In genomic region chr15:51172190-51172589, GRCh38 we compare ENCODE assay signal across 19 cellular contexts.
DNase-seq lines count a peak whose midpoint lies in the region; ATAC-seq and TF ChIP-seq lines count a peak whose summit lies in the region.
"Had no signal": no experiment of that assay in that cellular context is flagged by ENCODE, and none has a peak within 500 bp of the region (broad histone marks: within the 10 kb centered on the region; RNA-seq: fewer than 3 reads in every experiment).

No MANE protein-coding gene starts in this region.

- ATAC-seq in HG02970 (IDR thresholded peaks at IDR 0.05; ENCODE audit: low FRiP score, unreplicated experiment), result no peak
- ATAC-seq: GM12878 had no signal

- H3K79me2 ChIP-seq in fibroblast of lung (ENCODE audit: control insufficient read depth, insufficient read depth, low read length), result no peaks in the 10 kb centered on the region

- H4K20me1 ChIP-seq in fibroblast of lung (ENCODE audit: control insufficient read depth, extremely low read depth, insufficient read depth, low read length), result no peaks in the 10 kb centered on the region

- no peaks in the 10 kb centered on the region for H3K9me3 Mint-ChIP-seq in activated CD4-positive, alpha-beta memory T cell treated with anti-CD3 and anti-CD28 coated beads, Interleukin-2, amount 10 ng/mL, durations not matched to agents 7 days and 5 days
- H3K9me3 Mint-ChIP-seq: activated CD4-positive, alpha-beta memory T cell treated with anti-CD3 and anti-CD28 coated beads for 36 hours had no signal

- H3K36me3 ChIP-seq in fibroblast of lung (ENCODE audit: control insufficient read depth, insufficient read depth, low read length) (no peaks in the 10 kb centered on the region), muscle layer of duodenum (ENCODE audit: control insufficient read depth in 1 of 2, insufficient read depth in 2 of 2, low read length in 2 of 2) (no peaks in the 10 kb centered on the region)
- H3K36me3 ChIP-seq: transverse colon had no signal

- H3K9me3 ChIP-seq in fibroblast of lung (ENCODE audit: control insufficient read depth, insufficient read depth, low read depth, low read length), result no peaks in the 10 kb centered on the region
- H3K9me3 ChIP-seq in muscle layer of duodenum (ENCODE audit: control insufficient read depth in 1 of 2, low read length in 2 of 2), result no peaks in the 10 kb centered on the region
- H3K9me3 ChIP-seq: transverse colon had no signal

- CTCF ChIA-PET in activated CD4-positive, alpha-beta memory T cell treated with anti-CD3 and anti-CD28 coated beads, Interleukin-2, amount 10 ng/mL, durations not matched to agents 7 days and 5 days (lab: Charles Lee), result interaction anchor here (1.8 to 2.5 kb wide), 2 partner anchors 10 to 20 kb away, joined by 9 to 11 read pairs; no protein-coding TSS in a partner anchor

- H3K27ac Mint-ChIP-seq in activated CD4-positive, alpha-beta memory T cell treated with anti-CD3 and anti-CD28 coated beads, Interleukin-2, amount 10 ng/mL, durations not matched to agents 7 days and 5 days, result no peak overlapping the region
- H3K27ac Mint-ChIP-seq: activated CD4-positive, alpha-beta memory T cell treated with anti-CD3 and anti-CD28 coated beads for 36 hours; nephron progenitor cell had no signal

- H3K4me3 ChIP-seq in fibroblast of lung (replicated peaks in 1 of 4; ENCODE audit: control extremely low read depth in 1 of 4, insufficient read depth in 1 of 4, low read depth in 3 of 4, low read length in 4 of 4) (no peak overlapping the region), muscle layer of duodenum (ENCODE audit: low read depth in 1 of 2, low read length in 2 of 2) (peak overlapping the region in 1 of 2 donors; percentile 13)
- H3K4me3 ChIP-seq: GM12878, transverse colon had no signal

- H3K27me3 ChIP-seq in fibroblast of lung (ENCODE audit: control insufficient read depth, insufficient read depth, low read length) (no peaks in the 10 kb centered on the region), muscle layer of duodenum (ENCODE audit: low read depth, low read length) (no peaks in the 10 kb centered on the region)
- H3K27me3 ChIP-seq: transverse colon had no signal

- peak overlapping the region; percentile 38 for H3K4me2 ChIP-seq in fibroblast of lung (ENCODE audit: extremely low read depth, insufficient read depth, low read length)

- peaks cover 29% of the 10 kb centered on the region for H3K27me3 Mint-ChIP-seq in activated CD4-positive, alpha-beta memory T cell treated with anti-CD3 and anti-CD28 coated beads, Interleukin-2, amount 10 ng/mL, durations not matched to agents 7 days and 5 days

- POLR2A ChIA-PET in activated CD4-positive, alpha-beta memory T cell treated with anti-CD3 and anti-CD28 coated beads, Interleukin-2, amount 10 ng/mL, durations not matched to agents 7 days and 5 days (lab: Charles Lee), result no interaction called here

- no peak overlapping the region for H3K9ac ChIP-seq in fibroblast of lung (ENCODE audit: insufficient read depth, low read length)

- H2AFZ ChIP-seq in fibroblast of lung (ENCODE audit: low read length), result peak overlapping the region; percentile 47

- no peaks in the 10 kb centered on the region for H3K36me3 Mint-ChIP-seq in activated CD4-positive, alpha-beta memory T cell treated with anti-CD3 and anti-CD28 coated beads, Interleukin-2, amount 10 ng/mL, durations not matched to agents 7 days and 5 days (ENCODE audit: low read depth)
- H3K36me3 Mint-ChIP-seq: activated CD4-positive, alpha-beta memory T cell treated with anti-CD3 and anti-CD28 coated beads for 36 hours had no signal

- H3K4me1 Mint-ChIP-seq in activated CD4-positive, alpha-beta memory T cell treated with anti-CD3 and anti-CD28 coated beads, Interleukin-2, amount 10 ng/mL, durations not matched to agents 7 days and 5 days, result no peaks in the 10 kb centered on the region
- H3K4me1 Mint-ChIP-seq: nephron progenitor cell had no signal

- H3K4me3 Mint-ChIP-seq in activated CD4-positive, alpha-beta memory T cell treated with anti-CD3 and anti-CD28 coated beads, Interleukin-2, amount 10 ng/mL, durations not matched to agents 7 days and 5 days, result no peak overlapping the region
- H3K4me3 Mint-ChIP-seq: activated CD4-positive, alpha-beta memory T cell treated with anti-CD3 and anti-CD28 coated beads for 36 hours; nephron progenitor cell had no signal

- TF ChIP-seq CTCF in fibroblast of lung (conservative IDR thresholded peaks at IDR 0.05 in 1 of 2, IDR thresholded peaks at IDR 0.05 in 1 of 2; ENCODE audit: low read depth in 1 of 2, low read length in 2 of 2), result no peak

- DNase-seq in A172 (ENCODE audit: low spot score) (peak; percentile 6), M059J (ENCODE audit: low read depth) (peak; percentile 14), fibroblast of lung (ENCODE audit: low read depth in 2 of 2) (peak; percentile 57 to 62), COLO829 (ENCODE audit: low spot score) (no peak), NCI-H748 (lab: John Stamatoyannopoulos, UW; ENCODE audit: unreplicated experiment) (no peak)
- DNase-seq in activated CD4-positive, alpha-beta memory T cell treated with anti-CD3 and anti-CD28 coated beads, Interleukin-2, amount 10 ng/mL, durations not matched to agents 7 days and 5 days, result no peak
- DNase-seq: activated CD4-positive, alpha-beta memory T cell treated with anti-CD3 and anti-CD28 coated beads for 36 hours; activated gamma-delta T cell treated with Interleukin-2 at 50 U/mL for 16 hours; caudate nucleus; islet precursor cell; KBM-7; NCI-H146; NCI-H526; nephron progenitor cell; SIG-M5; transverse colon had no signal

- no peaks in the 10 kb centered on the region for H3K4me1 ChIP-seq in fibroblast of lung (ENCODE audit: control insufficient read depth, extremely low read depth, insufficient read depth, low read length)
- H3K4me1 ChIP-seq in muscle layer of duodenum (ENCODE audit: control insufficient read depth in 1 of 2, insufficient read depth in 2 of 2, low read length in 2 of 2), result peaks cover 0 to 4% of the 10 kb centered on the region in 2 donors

- H3K27ac ChIP-seq in fibroblast of lung (ENCODE audit: insufficient read depth, low read length) (no peak overlapping the region), muscle layer of duodenum (ENCODE audit: low read length) (peak overlapping the region; percentile 25)
- H3K27ac ChIP-seq: transverse colon had no signal

Comparison
In these comparisons a context has a peak if more than half of its experiments do, and no peak if none do; other contexts are left out.
1. DNase-seq: peak in A172 (single experiment), M059J (single experiment) and fibroblast of lung (2 of 2); none in COLO829 (single experiment), NCI-H748 (single experiment) and activated CD4-positive, alpha-beta memory T cell treated with anti-CD3 and anti-CD28 coated beads, Interleukin-2, amount 10 ng/mL, durations not matched to agents 7 days and 5 days (single experiment).